Comparison of ENCODE assay signal across 9 cellular contexts in genomic region chr5:54905942-54906537, GRCh38.
DNase-seq lines count a peak whose midpoint lies in the region; ATAC-seq and TF ChIP-seq lines count a peak whose summit lies in the region.
"Had no signal": no experiment of that assay in that cellular context is flagged by ENCODE, and none has a peak within 500 bp of the region (broad histone marks: within the 10 kb centered on the region; RNA-seq: fewer than 3 reads in every experiment).

No MANE protein-coding gene starts in this region.

- peak; percentile 13 for TF ChIP-seq CTCF in Calu3 (IDR thresholded peaks at IDR 0.05; ENCODE audit: unreplicated experiment)
- TF ChIP-seq CTCF in astrocyte of the cerebellum (IDR thresholded peaks at IDR 0.05; ENCODE audit: low read depth, low read length, missing control alignments): peak; percentile 75

- H3K4me1 Mint-ChIP-seq in Calu3 (ENCODE audit: low read depth, unreplicated experiment): no peaks in the 10 kb centered on the region

- DNase-seq in Calu3 (peak; percentile 68), T-helper 9 cell (peak; percentile 64), astrocyte of the cerebellum (ENCODE audit: low read depth) (peak; percentile 72), iPS-NIHi7 (ENCODE audit: extremely low spot score) (peak; percentile 56), HK-2 (ENCODE audit: unreplicated experiment) (no peak)
- DNase-seq in stimulated activated CD4-positive, alpha-beta T cell treated with anti-CD3 and anti-CD28 coated beads, Interleukin-1b, Interleukin-23, amount 100 ng/mL, for 24 hours (ENCODE audit: low read depth in 4 of 4, low spot score in 1 of 4): peak; percentile 38 to 49 (median 39)

- peaks cover 94% of the 10 kb centered on the region for H3K27me3 Mint-ChIP-seq in Calu3 (ENCODE audit: unreplicated experiment)
- H3K27me3 Mint-ChIP-seq: activated naive CD4-positive, alpha-beta T cell treated with anti-CD3 and anti-CD28 coated beads, Interleukin-2, amount 50 U/mL, for 24 hours had no signal

- H3K9me3 Mint-ChIP-seq in Calu3 (ENCODE audit: low read depth, unreplicated experiment): no peaks in the 10 kb centered on the region
- H3K9me3 Mint-ChIP-seq: activated naive CD4-positive, alpha-beta T cell treated with anti-CD3 and anti-CD28 coated beads, Interleukin-2, amount 50 U/mL, for 24 hours had no signal

- in situ Hi-C loops in astrocyte of the cerebellum (cut with HindIII; ENCODE audit: low sequenced_read_pairs): no loop called here

- intact Hi-C loops in Calu3 (cut with micrococcal nuclease; ENCODE audit: unreplicated experiment): loop anchor here (1.0 kb wide), 2 partner anchors 240 to 254 kb away; partner anchors contain the start of gene GPX8

- H3K4me3 Mint-ChIP-seq in Calu3 (ENCODE audit: low read depth, unreplicated experiment): no peak overlapping the region
- H3K4me3 Mint-ChIP-seq: activated naive CD4-positive, alpha-beta T cell treated with anti-CD3 and anti-CD28 coated beads, Interleukin-2, amount 50 U/mL, for 24 hours had no signal

- no peak overlapping the region for H3K4me3 ChIP-seq in astrocyte of the cerebellum (ENCODE audit: low read depth, low read length)

- no peaks in the 10 kb centered on the region for H3K36me3 Mint-ChIP-seq in Calu3 (ENCODE audit: insufficient read depth, unreplicated experiment)
- H3K36me3 Mint-ChIP-seq: activated naive CD4-positive, alpha-beta T cell treated with anti-CD3 and anti-CD28 coated beads, Interleukin-2, amount 50 U/mL, for 24 hours had no signal

- CTCF ChIA-PET in Calu3 (lab: Charles Lee): interaction anchor here (0.8 to 3.7 kb wide), 4 partner anchors 38 to 254 kb away, joined by 3 to 33 read pairs (median 5); partner anchors contain the start of gene GPX8

- BruUV-seq in Calu3 (replicated peaks; lab: Mats Ljungman, UMichigan): no TSS peak

- TF ChIP-seq EP300 in Ishikawa (IDR thresholded peaks at IDR 0.05; ENCODE audit: borderline replicate concordance): no peak

- no peak overlapping the region for H3K27ac Mint-ChIP-seq in Calu3 (ENCODE audit: unreplicated experiment)
- H3K27ac Mint-ChIP-seq: activated naive CD4-positive, alpha-beta T cell treated with anti-CD3 and anti-CD28 coated beads, Interleukin-2, amount 50 U/mL, for 24 hours had no signal

- ATAC-seq in HG02763 (IDR thresholded peaks at IDR 0.05; ENCODE audit: unreplicated experiment): no peak

- TF ChIP-seq RAD21 in Ishikawa (IDR thresholded peaks at IDR 0.05; ENCODE audit: low read depth): peak; percentile 84

TF ChIP-seq in Ishikawa, 13 proteins besides CTCF, POLR2A, EP300 and RAD21:
- TF ChIP-seq MAX (IDR thresholded peaks at IDR 0.05): no peak
- peak; percentile 53 for TF ChIP-seq TEAD4 (IDR thresholded peaks at IDR 0.05)
- no peak for TF ChIP-seq YY1 (IDR thresholded peaks at IDR 0.05; ENCODE audit: low read depth)
- TF ChIP-seq USF1 (IDR thresholded peaks at IDR 0.05): no peak
- no peak for TF ChIP-seq NFIC (IDR thresholded peaks at IDR 0.05)
- TF ChIP-seq CEBPB (IDR thresholded peaks at IDR 0.05): no peak
- no peak for TF ChIP-seq ZBTB7A (IDR thresholded peaks at IDR 0.05; ENCODE audit: low read depth)
